9 cellular contexts compared by ENCODE assay signal in genomic region chr2:48346124-48346536, GRCh38. TPM values are rescaled to one million over a fixed set of nuclear protein-coding genes. Genes with fewer than 3 reads are reported as not detected.
DNase-seq lines count a peak whose midpoint lies in the region; ATAC-seq, FAIRE-seq and TF ChIP-seq lines count a peak whose summit lies in the region.
"Had no signal": no experiment of that assay in that cellular context is flagged by ENCODE, and none has a peak within 500 bp of the region (broad histone marks: within the 10 kb centered on the region; RNA-seq: fewer than 3 reads in every experiment).

No MANE protein-coding gene starts in this region.

- WGBS in stomach, 5 donors = 56 to 79% (median 70%) methylated on average over 2 of the region's 2 CpGs

- no peak for TF ChIP-seq EP300 in stomach (IDR thresholded peaks at IDR 0.05)

- TF ChIP-seq CTCF in brain (conservative IDR thresholded peaks at IDR 0.05) = no peak
- TF ChIP-seq CTCF in stomach (IDR thresholded peaks at IDR 0.05) = no peak
- TF ChIP-seq CTCF in mesothelial cell of epicardium (IDR thresholded peaks at IDR 0.05; ENCODE audit: unreplicated experiment) = no peak
- TF ChIP-seq CTCF in GM13976 (IDR thresholded peaks at IDR 0.05; ENCODE audit: borderline replicate concordance, control extremely low read depth, extremely low read depth, insufficient read depth, missing control alignments) = no peak

- in situ Hi-C loops in GM13976 (cut with MboI; ENCODE audit: low sequenced_read_pairs, unreplicated experiment) = no loop called here

- ATAC-seq in HG03139 (IDR thresholded peaks at IDR 0.05; ENCODE audit: unreplicated experiment) = no peak

- peak; percentile 97 for FAIRE-seq in H54 (lab: Jason Lieb, UNC)

- peaks cover 70% of the 10 kb centered on the region for H3K36me3 Mint-ChIP-seq in brain
- peaks cover 43% of the 10 kb centered on the region for H3K36me3 Mint-ChIP-seq in mesothelial cell of epicardium

- peak; percentile 19 for DNase-seq in H54 (ENCODE audit: insufficient read length, low spot score)
- peak; percentile 53 for DNase-seq in inferior parietal cortex (ENCODE audit: extremely low spot score)
- no peak for DNase-seq in stomach
- no peak for DNase-seq in mesothelial cell of epicardium (ENCODE audit: low spot score in 2 of 2, unreplicated experiment in 2 of 2)
- no peak for DNase-seq in GM13976 (ENCODE audit: low spot score)
- DNase-seq in NCI-H187 treated with DMSO at 0.1 percent for 48 hours (lab: John Stamatoyannopoulos, UW) = no peak
- DNase-seq: NCI-H1105 treated with DMSO at 0.1 percent for 48 hours had no signal

- H3K27ac ChIP-seq in stomach = peak overlapping the region in 4 of 5 donors; percentile 41 to 65 (median 57)

- H3K27ac Mint-ChIP-seq in brain (peak overlapping the region in 3 of 5 experiments; percentile 82 to 97 (median 96)), mesothelial cell of epicardium (no peak overlapping the region)

- H3K9me3 Mint-ChIP-seq in brain (peaks cover 35 to 64% (median 40%) of the 10 kb centered on the region in 5 experiments), mesothelial cell of epicardium (peaks cover 31% of the 10 kb centered on the region)

- H3K9me3 ChIP-seq in stomach = peaks cover 3 to 13% (median 9%) of the 10 kb centered on the region in 4 donors

- H3K36me3 ChIP-seq in stomach = peaks cover 0 to 24% (median 4%) of the 10 kb centered on the region in 4 donors

- peak overlapping the region in 1 of 4 donors; percentile 8 for H3K4me3 ChIP-seq in stomach

- peak overlapping the region in 2 of 5 experiments; percentile 52 to 68 for H3K4me3 Mint-ChIP-seq in brain
- no peak overlapping the region for H3K4me3 Mint-ChIP-seq in mesothelial cell of epicardium

- intact Hi-C loops in stomach (cut with DNase I; ENCODE audit: low total_unique reads) = no loop called here

- H3K27me3 Mint-ChIP-seq in brain (peaks cover 3% of the 10 kb centered on the region), mesothelial cell of epicardium (ENCODE audit: low read depth) (no peaks in the 10 kb centered on the region)

- TF ChIP-seq POLR2A in H54 (IDR thresholded peaks at IDR 0.05; ENCODE audit: low read depth, low read length) (no peak), stomach (IDR thresholded peaks at IDR 0.05) (no peak)

- peaks cover 7 to 62% (median 34%) of the 10 kb centered on the region in 4 donors for H3K4me1 ChIP-seq in stomach

- H3K27me3 ChIP-seq in stomach = no peaks in the 10 kb centered on the region

- peaks cover 35% of the 10 kb centered on the region for H3K4me1 Mint-ChIP-seq in brain
- H3K4me1 Mint-ChIP-seq in mesothelial cell of epicardium = peaks cover 8% of the 10 kb centered on the region

RNA-seq across cellular contexts. Expression of gene FOXN2, which starts 31.6 kb away (rescaled TPM):
- 3.5 TPM for polyA plus RNA-seq in brain (ENCODE audit: insufficient read depth, low read depth, low replicate concordance)
- total RNA-seq in stomach = 10 to 100 TPM in 4 of 5 donors, 1 to 10 TPM in 1; 9.0 to 71.2 (median 14.7) TPM
- polyA plus RNA-seq in stomach = 1 to 10 TPM; 2.6 to 4.9 (median 2.9) TPM
- 10.1 to 12.9 TPM (median 12.8 TPM) in 3 replicates for total RNA-seq in mesothelial cell of epicardium

Comparison
In these comparisons a context has a peak if more than half of its experiments do, and no peak if none do; other contexts are left out.
1. DNase-seq: peak in H54 (single experiment) and inferior parietal cortex (single experiment); none in stomach (single experiment), mesothelial cell of epicardium (0 of 2), GM13976 (single experiment) and NCI-H187 treated with DMSO at 0.1 percent for 48 hours (single experiment).